9 cellular contexts compared by ENCODE assay signal in genomic region chr13:73765651-73766384, GRCh38.
DNase-seq lines count a peak whose midpoint lies in the region; ATAC-seq and TF ChIP-seq lines count a peak whose summit lies in the region.
"Had no signal": no experiment of that assay in that cellular context is flagged by ENCODE, and none has a peak within 500 bp of the region (broad histone marks: within the 10 kb centered on the region; RNA-seq: fewer than 3 reads in every experiment).

No MANE protein-coding gene starts in this region.

- no peaks in the 10 kb centered on the region for H3K27me3 Mint-ChIP-seq in stimulated activated naive B cell treated with anti-CD40 and anti-IgM and Interleukin-4, amounts not matched to agents 10 μg/mL and 1 μg/mL and 100 μg/mL, for 72 hours

- peak; percentile 32 for TF ChIP-seq RAD21 in neural cell (conservative IDR thresholded peaks at IDR 0.05)

- peak overlapping the region; percentile 48 for H3K9ac ChIP-seq in neural cell (ENCODE audit: low read length)

- peaks cover 5% of the 10 kb centered on the region for H3F3A ChIP-seq in neural cell (ENCODE audit: insufficient read depth, low read length, poor library complexity, severe bottlenecking)

- H3K9me2 ChIP-seq in neural cell (ENCODE audit: insufficient read depth, low read length), result no peaks in the 10 kb centered on the region

- no peaks in the 10 kb centered on the region for H3K9me3 Mint-ChIP-seq in stimulated activated naive B cell treated with anti-CD40 and anti-IgM and Interleukin-4, amounts not matched to agents 10 μg/mL and 1 μg/mL and 100 μg/mL, for 72 hours

- no peak overlapping the region for H2AFZ ChIP-seq in neural cell (ENCODE audit: low read depth, low read length)

- H3K9me3 ChIP-seq in neural cell (ENCODE audit: low read length), result no peaks in the 10 kb centered on the region
- H3K9me3 ChIP-seq: SJSA1 had no signal

- H3K4me3 Mint-ChIP-seq in stimulated activated naive B cell treated with anti-CD40 and anti-IgM and Interleukin-4, amounts not matched to agents 10 μg/mL and 1 μg/mL and 100 μg/mL, for 72 hours, result peak overlapping the region; percentile 65 to 78

- peaks cover 13% of the 10 kb centered on the region for H3K36me3 ChIP-seq in neural cell (ENCODE audit: insufficient read depth, low read length)
- H3K36me3 ChIP-seq: SJSA1 had no signal

- DNase-seq in NCI-H82 treated with DMSO at 0.1 percent for 48 hours (lab: John Stamatoyannopoulos, UW; ENCODE audit: unreplicated experiment) (peak; percentile 92), fibroblast of villous mesenchyme (ENCODE audit: low read depth) (peak; percentile 39), NCI-H226 (no peak)
- DNase-seq in activated T-helper 1 cell treated with anti-CD3 and anti-CD28 coated beads, Interleukin-2, amount 50 U/mL, for 16 hours (ENCODE audit: low read depth in 1 of 2, low spot score in 1 of 2), result peak; percentile 49 to 79
- peak; percentile 51 for DNase-seq in stimulated activated naive B cell treated with anti-CD40 and anti-IgM and Interleukin-4, amounts not matched to agents 10 μg/mL and 1 μg/mL and 100 μg/mL, for 72 hours

- no peak for TF ChIP-seq CTCF in fibroblast of villous mesenchyme (IDR thresholded peaks at IDR 0.05; ENCODE audit: insufficient read depth, low read depth, low read length)
- TF ChIP-seq CTCF in neural cell (IDR thresholded peaks at IDR 0.05; ENCODE audit: poor library complexity, severe bottlenecking), result no peak

- H3K27me3 ChIP-seq in neural cell (ENCODE audit: insufficient read depth, low read depth, low read length), result no peaks in the 10 kb centered on the region
- H3K27me3 ChIP-seq: SJSA1 had no signal

- peak; percentile 74 for ATAC-seq in GM18505 (IDR thresholded peaks at IDR 0.05; ENCODE audit: unreplicated experiment)
- ATAC-seq in HG03135 (IDR thresholded peaks at IDR 0.05; ENCODE audit: unreplicated experiment), result peak; percentile 86
- ATAC-seq in stimulated activated naive B cell treated with anti-CD40 and anti-IgM and Interleukin-4, amounts not matched to agents 10 μg/mL and 1 μg/mL and 100 μg/mL, for 72 hours (replicated peaks), result peak; percentile 86 to 88

- H3K27ac Mint-ChIP-seq in stimulated activated naive B cell treated with anti-CD40 and anti-IgM and Interleukin-4, amounts not matched to agents 10 μg/mL and 1 μg/mL and 100 μg/mL, for 72 hours, result peak overlapping the region; percentile 93

- H3K4me3 ChIP-seq in fibroblast of villous mesenchyme (ENCODE audit: low read depth, low read length), result no peak overlapping the region
- H3K4me3 ChIP-seq in neural cell (ENCODE audit: low read length), result peak overlapping the region; percentile 52
- H3K4me3 ChIP-seq: SJSA1 had no signal

- peak overlapping the region; percentile 85 for H3K27ac ChIP-seq in neural cell (ENCODE audit: low read length)
- H3K27ac ChIP-seq: SJSA1 had no signal

- peaks cover 39 to 65% of the 10 kb centered on the region in 2 donors for H3K4me1 Mint-ChIP-seq in stimulated activated naive B cell treated with anti-CD40 and anti-IgM and Interleukin-4, amounts not matched to agents 10 μg/mL and 1 μg/mL and 100 μg/mL, for 72 hours

- peaks cover 11 to 21% of the 10 kb centered on the region in 2 donors for H3K36me3 Mint-ChIP-seq in stimulated activated naive B cell treated with anti-CD40 and anti-IgM and Interleukin-4, amounts not matched to agents 10 μg/mL and 1 μg/mL and 100 μg/mL, for 72 hours

- no peaks in the 10 kb centered on the region for H3K79me2 ChIP-seq in neural cell (replicated peaks; ENCODE audit: insufficient read depth, low read length)

- peak overlapping the region; percentile 33 for H3K4me2 ChIP-seq in neural cell (ENCODE audit: low read length)

- H4K20me1 ChIP-seq in neural cell (ENCODE audit: insufficient read depth), result no peaks in the 10 kb centered on the region

- TF ChIP-seq POLR2A in GM18505 (IDR thresholded peaks at IDR 0.05; ENCODE audit: borderline replicate concordance, extremely low read depth, insufficient read depth, insufficient read length), result no peak

- TF ChIP-seq EP300 in neural cell (conservative IDR thresholded peaks at IDR 0.05; ENCODE audit: poor library complexity, severe bottlenecking), result peak; percentile 39

TF ChIP-seq in neural cell, 6 proteins besides CTCF, POLR2A, EP300 and RAD21:
- no peak for TF ChIP-seq EZH2 (IDR thresholded peaks at IDR 0.05; ENCODE audit: borderline replicate concordance, insufficient read depth, low read length, poor library complexity, severe bottlenecking)
- no peak for TF ChIP-seq TAF1 (IDR thresholded peaks at IDR 0.05; ENCODE audit: low read depth)
- peak; percentile 49 for TF ChIP-seq REST (IDR thresholded peaks at IDR 0.05; ENCODE audit: borderline replicate concordance)
